ENCODE assay signal across 15 cellular contexts in the genomic region with DNA sequence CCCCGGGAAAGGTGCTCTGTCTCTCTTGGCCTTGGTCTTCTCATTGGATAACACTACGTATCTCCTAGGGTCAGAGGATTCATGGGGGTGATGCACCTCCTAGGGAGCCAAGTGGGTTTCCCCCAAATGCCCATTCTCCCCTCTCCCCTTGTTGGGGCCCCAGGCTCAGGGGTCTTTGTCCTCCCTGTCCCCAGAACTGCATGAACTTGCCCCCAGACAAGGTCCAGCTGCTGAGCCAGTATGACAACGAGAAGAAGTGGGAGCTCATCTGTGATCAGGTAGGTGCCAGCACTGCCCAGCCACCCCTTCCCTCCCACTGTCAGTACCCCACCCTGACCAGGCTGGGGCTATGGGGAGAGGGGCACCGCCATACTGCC. TPM values are rescaled to one million over a fixed set of nuclear protein-coding genes. Genes with fewer than 3 reads are reported as not detected.
A peak's percentile ranks its signal among the peaks of the same experiment; 100 is the strongest.
DNase-seq lines count a peak whose midpoint lies in the region; ATAC-seq and TF ChIP-seq lines count a peak whose summit lies in the region.
"Had no signal": no experiment of that assay in that cellular context is flagged by ENCODE, and none has a peak within 500 bp of the region (broad histone marks: within the 10 kb centered on the region; RNA-seq: fewer than 3 reads in every experiment).

No MANE protein-coding gene starts in this region.

- no peak overlapping the region for H2AFZ ChIP-seq in PC-9

- no peak for ATAC-seq in activated CD4-positive, alpha-beta T cell treated with anti-CD3 and anti-CD28 coated beads for 36 hours
- no peak for ATAC-seq in effector memory CD8-positive, alpha-beta T cell (replicated peaks)
- no peak for ATAC-seq in stimulated activated effector memory CD8-positive, alpha-beta T cell treated with anti-CD3 and anti-CD28 coated beads, Interleukin-12 subunit alpha, Interleukin-12 subunit beta, amount 100 ng/mL, for 72 hours
- ATAC-seq in GM18505 (IDR thresholded peaks at IDR 0.05; ENCODE audit: unreplicated experiment) = no peak

- no TSS peak for BruUV-seq in PC-9 (replicated peaks; lab: Mats Ljungman, UMichigan)

- CTCF ChIA-PET in activated CD4-positive, alpha-beta T cell treated with anti-CD3 and anti-CD28 coated beads for 36 hours (lab: Charles Lee) = interaction anchor here (0.6 to 12.8 kb wide), 12 partner anchors 11 to 169 kb away, joined by 3 to 334 read pairs (median 4); a partner anchor contains a TSS
- CTCF ChIA-PET in PC-9 (lab: Charles Lee) = interaction anchor here (1.0 to 5.4 kb wide), 3 partner anchors 11 to 95 kb away, joined by 3 to 31 read pairs (median 12); a partner anchor contains a TSS

- TF ChIP-seq POLR2A in GM18505 (IDR thresholded peaks at IDR 0.05; ENCODE audit: borderline replicate concordance, extremely low read depth, insufficient read depth, insufficient read length) = no peak

- peaks cover 49% of the 10 kb centered on the region for H3K36me3 Mint-ChIP-seq in activated CD4-positive, alpha-beta T cell treated with anti-CD3 and anti-CD28 coated beads for 36 hours (ENCODE audit: low read depth)
- H3K36me3 Mint-ChIP-seq in effector memory CD8-positive, alpha-beta T cell (ENCODE audit: insufficient read depth) = peaks cover 82% of the 10 kb centered on the region
- H3K36me3 Mint-ChIP-seq in stimulated activated effector memory CD8-positive, alpha-beta T cell treated with anti-CD3 and anti-CD28 coated beads, Interleukin-12 subunit alpha, Interleukin-12 subunit beta, amount 100 ng/mL, for 72 hours = peaks cover 98% of the 10 kb centered on the region

- peaks cover 49% of the 10 kb centered on the region for H3K4me1 ChIP-seq in PC-9 (replicated peaks; ENCODE audit: insufficient read depth)

- peak overlapping the region; percentile 100 for H3K27ac Mint-ChIP-seq in activated CD4-positive, alpha-beta T cell treated with anti-CD3 and anti-CD28 coated beads for 36 hours
- H3K27ac Mint-ChIP-seq in effector memory CD8-positive, alpha-beta T cell = peak overlapping the region; percentile 100
- peak overlapping the region; percentile 100 for H3K27ac Mint-ChIP-seq in stimulated activated effector memory CD8-positive, alpha-beta T cell treated with anti-CD3 and anti-CD28 coated beads, Interleukin-12 subunit alpha, Interleukin-12 subunit beta, amount 100 ng/mL, for 72 hours

- peaks cover 7% of the 10 kb centered on the region; the same call in 1 of the 2 replicates for H3K79me2 ChIP-seq in PC-9 (ENCODE audit: low read depth)

- H3K36me3 ChIP-seq in PC-9 (ENCODE audit: low read depth) = no peaks in the 10 kb centered on the region
- H3K36me3 ChIP-seq: adrenal gland had no signal

- no peaks in the 10 kb centered on the region for H3K9me3 ChIP-seq in PC-9 (ENCODE audit: insufficient read depth, low read depth)
- H3K9me3 ChIP-seq: adrenal gland had no signal

- POLR2A ChIA-PET in activated CD4-positive, alpha-beta T cell treated with anti-CD3 and anti-CD28 coated beads for 36 hours (lab: Charles Lee) = interaction anchor here (0.5 to 7.9 kb wide), 6 partner anchors 11 to 84 kb away, joined by 3 to 86 read pairs (median 6); no protein-coding TSS in a partner anchor
- POLR2A ChIA-PET in PC-9 (lab: Charles Lee; ENCODE audit: unreplicated experiment) = interaction anchor here (0.5 to 0.6 kb wide), 2 partner anchors 55 to 140 kb away, joined by 8 to 15 read pairs; no protein-coding TSS in a partner anchor

- H3K4me2 ChIP-seq in PC-9 = peak overlapping the region; percentile 56

- intact Hi-C loops in activated CD4-positive, alpha-beta T cell treated with anti-CD3 and anti-CD28 coated beads for 36 hours (cut with DNase I, micrococcal nuclease) = no loop called here
- intact Hi-C loops in PC-9 (cut with micrococcal nuclease; ENCODE audit: unreplicated experiment) = no loop called here

- H3K4me1 Mint-ChIP-seq in activated CD4-positive, alpha-beta T cell treated with anti-CD3 and anti-CD28 coated beads for 36 hours = peaks cover 88% of the 10 kb centered on the region
- H3K4me1 Mint-ChIP-seq in effector memory CD8-positive, alpha-beta T cell (ENCODE audit: low read depth in 2 of 2) = peaks cover 77 to 87% of the 10 kb centered on the region in 2 donors
- peaks cover 98% of the 10 kb centered on the region for H3K4me1 Mint-ChIP-seq in stimulated activated effector memory CD8-positive, alpha-beta T cell treated with anti-CD3 and anti-CD28 coated beads, Interleukin-12 subunit alpha, Interleukin-12 subunit beta, amount 100 ng/mL, for 72 hours

- peak overlapping the region; percentile 94 for H3K4me3 Mint-ChIP-seq in activated CD4-positive, alpha-beta T cell treated with anti-CD3 and anti-CD28 coated beads for 36 hours
- H3K4me3 Mint-ChIP-seq in effector memory CD8-positive, alpha-beta T cell = peak overlapping the region; percentile 97 to 98
- peak overlapping the region; percentile 91 for H3K4me3 Mint-ChIP-seq in stimulated activated effector memory CD8-positive, alpha-beta T cell treated with anti-CD3 and anti-CD28 coated beads, Interleukin-12 subunit alpha, Interleukin-12 subunit beta, amount 100 ng/mL, for 72 hours

- no peaks in the 10 kb centered on the region for H3K9me2 ChIP-seq in PC-9 (ENCODE audit: insufficient read depth)

- H3K27ac ChIP-seq in PC-9 = no peak overlapping the region

- no peaks in the 10 kb centered on the region for H3K9me3 Mint-ChIP-seq in activated CD4-positive, alpha-beta T cell treated with anti-CD3 and anti-CD28 coated beads for 36 hours (ENCODE audit: low read depth)
- H3K9me3 Mint-ChIP-seq in effector memory CD8-positive, alpha-beta T cell = no peaks in the 10 kb centered on the region
- H3K9me3 Mint-ChIP-seq in stimulated activated effector memory CD8-positive, alpha-beta T cell treated with anti-CD3 and anti-CD28 coated beads, Interleukin-12 subunit alpha, Interleukin-12 subunit beta, amount 100 ng/mL, for 72 hours = no peaks in the 10 kb centered on the region

- DNase-seq in activated CD4-positive, alpha-beta T cell treated with anti-CD3 and anti-CD28 coated beads for 36 hours = no peak
- DNase-seq in activated CD4-positive, alpha-beta T cell treated with anti-CD3 and anti-CD28 coated beads for 1 hour = no peak
- DNase-seq in PC-9 = no peak
- DNase-seq in effector memory CD8-positive, alpha-beta T cell = no peak
- DNase-seq in stimulated activated effector memory CD8-positive, alpha-beta T cell treated with anti-CD3 and anti-CD28 coated beads, Interleukin-12 subunit alpha, Interleukin-12 subunit beta, amount 100 ng/mL, for 72 hours (ENCODE audit: low spot score in 2 of 2) = no peak
- DNase-seq in NOMO-1 treated with DMSO at 0.1 percent for 48 hours (lab: John Stamatoyannopoulos, UW; ENCODE audit: unreplicated experiment) = no peak
- DNase-seq in DMS53 treated with DMSO at 0.1 percent for 48 hours (lab: John Stamatoyannopoulos, UW; ENCODE audit: unreplicated experiment) = no peak
- DNase-seq: dermis blood vessel endothelial cell, NCI-H1930, OCI-M1 had no signal

- H3K4me3 ChIP-seq in PC-9 = no peak overlapping the region
- H3K4me3 ChIP-seq: adrenal gland had no signal

- no peaks in the 10 kb centered on the region for H3K27me3 ChIP-seq in PC-9 (ENCODE audit: insufficient read depth, low read depth)
- H3K27me3 ChIP-seq: adrenal gland had no signal

- H4K20me1 ChIP-seq in PC-9 (ENCODE audit: insufficient read depth) = no peaks in the 10 kb centered on the region

- no peaks in the 10 kb centered on the region for H3K27me3 Mint-ChIP-seq in activated CD4-positive, alpha-beta T cell treated with anti-CD3 and anti-CD28 coated beads for 36 hours
- no peaks in the 10 kb centered on the region for H3K27me3 Mint-ChIP-seq in effector memory CD8-positive, alpha-beta T cell

- TF ChIP-seq CTCF in PC-9 (conservative IDR thresholded peaks at IDR 0.05) = no peak

- peaks cover 42% of the 10 kb centered on the region; the same call in 1 of the 2 replicates for H3F3A ChIP-seq in PC-9 (ENCODE audit: insufficient read depth, low read depth)

RNA-seq across cellular contexts. Expression of a gene that starts 8.7 kb away (rescaled TPM):
- total RNA-seq in activated CD4-positive, alpha-beta T cell treated with anti-CD3 and anti-CD28 coated beads for 36 hours = 100 to 1,000 TPM; 268 to 295 TPM
- 12.9 and 18.7 TPM in 2 replicates for total RNA-seq in PC-9 (2021)

RNA-seq across cellular contexts. Expression of a gene that starts 31.5 kb away (rescaled TPM):
- under 1 TPM; 0.21 to 0.25 TPM for total RNA-seq in activated CD4-positive, alpha-beta T cell treated with anti-CD3 and anti-CD28 coated beads for 36 hours
- 0.35 and 0.48 TPM in 2 replicates for total RNA-seq in PC-9 (2021)
- total RNA-seq: A172, dermis blood vessel endothelial cell, HT1080, lower leg skin had no signal

Comparison
In these comparisons a context has a peak if more than half of its experiments do, and no peak if none do; other contexts are left out.
1. RNA of a gene that starts 8.7 kb away (total RNA-seq): 268 to 295 TPM in activated CD4-positive, alpha-beta T cell treated with anti-CD3 and anti-CD28 coated beads for 36 hours; 12.9 to 18.7 TPM in PC-9; every median in the first group is over 10 times any median in the second.
2. Peak in every context shown above with its lines, with median percentiles within 50 percentile points of each other: H3K27ac Mint-ChIP-seq and H3K4me3 Mint-ChIP-seq.